ENCODE assay signal across 8 cellular contexts in the genomic region with DNA sequence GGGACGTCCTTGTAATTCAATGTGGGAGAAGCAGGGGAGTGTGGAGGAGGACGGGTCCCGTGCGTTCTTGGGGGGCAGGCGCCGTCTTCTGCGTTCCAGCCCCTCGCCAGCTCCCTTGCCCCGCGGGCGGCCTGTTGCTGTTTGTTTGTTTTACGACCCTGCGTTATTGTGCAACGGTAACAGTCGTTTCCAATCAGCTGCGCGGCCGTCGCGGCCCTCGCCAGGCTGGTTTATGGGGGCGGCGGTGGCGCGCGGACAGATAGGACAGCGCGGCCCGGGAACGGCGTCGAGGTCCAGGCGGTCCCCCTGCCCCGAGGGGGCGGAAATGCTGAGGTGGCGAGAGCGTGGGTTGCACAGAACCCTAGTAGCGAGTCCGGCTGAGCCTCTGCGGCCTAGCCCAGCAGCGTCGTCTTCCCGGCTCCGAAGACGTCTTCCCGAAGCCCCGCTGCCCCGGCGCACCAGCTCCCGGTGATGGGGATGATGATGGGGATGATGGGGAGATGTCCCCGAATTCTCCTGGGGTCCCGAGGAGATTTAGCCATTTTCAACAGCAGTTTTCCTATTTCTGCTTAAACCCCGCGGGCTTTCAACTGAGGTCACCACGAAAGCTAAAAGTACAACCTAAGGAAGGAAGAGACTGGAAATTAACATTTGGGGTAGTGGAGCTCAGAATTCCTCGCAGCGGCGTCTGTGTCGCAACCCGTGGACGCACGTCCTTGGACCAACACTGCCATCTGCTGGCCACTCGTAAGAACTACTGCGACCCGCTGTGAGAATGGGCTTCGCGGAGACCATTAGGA. TPM values are rescaled to one million over a fixed set of nuclear protein-coding genes. Genes with fewer than 3 reads are reported as not detected.
A peak's percentile ranks its signal among the peaks of the same experiment; 100 is the strongest.
DNase-seq lines count a peak whose midpoint lies in the region; ATAC-seq, FAIRE-seq and TF ChIP-seq lines count a peak whose summit lies in the region.

No MANE protein-coding gene starts in this region.

- ATAC-seq in GM21528 (IDR thresholded peaks at IDR 0.05; ENCODE audit: low FRiP score, unreplicated experiment): peak; percentile 70

- no peak overlapping the region for H2AFZ ChIP-seq in Karpas-422 (ENCODE audit: low read length)
- peak overlapping the region; percentile 61 for H2AFZ ChIP-seq in osteoblast (ENCODE audit: low read length)

- TF ChIP-seq POLR2A in thyroid gland (IDR thresholded peaks at IDR 0.05): no peak

- peaks cover 6% of the 10 kb centered on the region for H3K9me3 Mint-ChIP-seq in glutamatergic neuron (ENCODE audit: unreplicated experiment)

- H3K4me3 ChIP-seq in Karpas-422 (ENCODE audit: low read length): peak overlapping the region; percentile 36; the same call in 1 of the 2 replicates
- peak overlapping the region; percentile 93 for H3K4me3 ChIP-seq in osteoblast (ENCODE audit: insufficient read depth, low read length)
- peak overlapping the region in 1 of 3 donors; percentile 47 for H3K4me3 ChIP-seq in thyroid gland (replicated peaks in 1 of 3)

- H3K9me3 ChIP-seq in Karpas-422 (ENCODE audit: low read length) (no peaks in the 10 kb centered on the region), osteoblast (ENCODE audit: low read depth, low read length) (no peaks in the 10 kb centered on the region), thyroid gland (no peaks in the 10 kb centered on the region)

- peak overlapping the region; percentile 90 for H3K4me3 Mint-ChIP-seq in glutamatergic neuron (ENCODE audit: unreplicated experiment)

- 1 to 2% methylated on average over 25 to 64 of the region's 67 CpGs for WGBS in thyroid gland, 2 donors

- TF ChIP-seq CTCF in D721Med (IDR thresholded peaks at IDR 0.05; ENCODE audit: insufficient read depth, missing control alignments) (peak; percentile 87), glutamatergic neuron (IDR thresholded peaks at IDR 0.05; ENCODE audit: partially characterized antibody, unreplicated experiment) (peak; percentile 96), osteoblast (IDR thresholded peaks at IDR 0.05; ENCODE audit: extremely low read depth, low read depth, low read length) (peak; percentile 91), thyroid gland (IDR thresholded peaks at IDR 0.05) (peak; percentile 80 to 95 (median 88))

- H3K27me3 ChIP-seq in Karpas-422 (ENCODE audit: low read length): no peaks in the 10 kb centered on the region
- H3K27me3 ChIP-seq in osteoblast (ENCODE audit: insufficient read depth, low read length): no peaks in the 10 kb centered on the region
- H3K27me3 ChIP-seq in thyroid gland: peaks cover 35% of the 10 kb centered on the region

- peaks cover 5% of the 10 kb centered on the region for H3K4me1 Mint-ChIP-seq in glutamatergic neuron (ENCODE audit: low read depth, unreplicated experiment)

- DNase-seq in D721Med (ENCODE audit: insufficient read length, low spot score): no peak
- peak; percentile 90 for DNase-seq in Karpas-422
- peak; percentile 73 for DNase-seq in SK-N-DZ (ENCODE audit: low spot score)
- DNase-seq in activated naive CD4-positive, alpha-beta T cell treated with anti-CD3 and anti-CD28 coated beads, Interleukin-2, amount 50 U/mL, for 16 hours: peak; percentile 66
- DNase-seq in glutamatergic neuron: peak; percentile 84
- peak; percentile 93 for DNase-seq in osteoblast (ENCODE audit: insufficient read length, low spot score, missing footprints)
- DNase-seq in thyroid gland: peak; percentile 73 to 74

- H3K27ac ChIP-seq in Karpas-422 (ENCODE audit: low read length) (no peak overlapping the region), osteoblast (ENCODE audit: low read depth, low read length) (peak overlapping the region; percentile 70), thyroid gland (peak overlapping the region in 2 of 3 donors; percentile 49 to 55)

- H3K36me3 Mint-ChIP-seq in glutamatergic neuron (ENCODE audit: unreplicated experiment): peaks cover 7% of the 10 kb centered on the region

- intact Hi-C loops in thyroid gland (cut with DNase I): loop anchor here (5.0 kb wide), 2 partner anchors 742 to 1037 kb away; no protein-coding TSS in a partner anchor

- peaks cover 10% of the 10 kb centered on the region for H3K27me3 Mint-ChIP-seq in glutamatergic neuron (ENCODE audit: unreplicated experiment)

- H3K79me2 ChIP-seq in Karpas-422 (ENCODE audit: low read length) (no peaks in the 10 kb centered on the region), osteoblast (ENCODE audit: insufficient read depth, low read length) (peaks cover 96% of the 10 kb centered on the region)

- no peak for FAIRE-seq in D721Med (lab: Jason Lieb, UNC)

- H3K9ac ChIP-seq in Karpas-422 (ENCODE audit: low read length): no peak overlapping the region

- no peak overlapping the region for H3K27ac Mint-ChIP-seq in glutamatergic neuron (ENCODE audit: unreplicated experiment)

- H4K20me1 ChIP-seq in Karpas-422 (ENCODE audit: insufficient read depth, low read depth, low read length) (no peaks in the 10 kb centered on the region), osteoblast (ENCODE audit: insufficient read depth, low read length) (peaks cover 70% of the 10 kb centered on the region)

- H3K36me3 ChIP-seq in Karpas-422 (ENCODE audit: insufficient read depth, low read length) (no peaks in the 10 kb centered on the region), osteoblast (ENCODE audit: insufficient read depth, low read length) (peaks cover 14% of the 10 kb centered on the region), thyroid gland (no peaks in the 10 kb centered on the region)

- H3K4me1 ChIP-seq in Karpas-422 (ENCODE audit: low read length): peaks cover 11% of the 10 kb centered on the region
- H3K4me1 ChIP-seq in osteoblast (ENCODE audit: insufficient read depth, low read length): peaks cover 25% of the 10 kb centered on the region
- H3K4me1 ChIP-seq in thyroid gland: peaks cover 31 to 46% of the 10 kb centered on the region in 2 donors

- H3K9me2 ChIP-seq in Karpas-422 (replicated peaks; ENCODE audit: insufficient read depth, low read length): no peaks in the 10 kb centered on the region

- H3K4me2 ChIP-seq in Karpas-422 (ENCODE audit: low read depth, low read length, poor library complexity, severe bottlenecking): peak overlapping the region; percentile 61
- H3K4me2 ChIP-seq in osteoblast (ENCODE audit: insufficient read depth, low read length): peak overlapping the region; percentile 77

RNA-seq across cellular contexts. Expression of a gene that starts 4.8 kb away (rescaled TPM):
- total RNA-seq in Karpas-422 (2014; rRNA removed; shearing (Covaris generic); ENCODE audit: low replicate concordance): not detected in 2 replicates
- 9.1 and 11.6 TPM in 2 replicates for polyA plus RNA-seq in SK-N-DZ (2014; cell fraction: cytosol; rRNA removed)
- polyA plus RNA-seq in SK-N-DZ (2014; cell fraction: nucleus; rRNA removed): 13.5 and 17.6 TPM in 2 replicates
- 14.1 TPM for total RNA-seq in glutamatergic neuron (ENCODE audit: unreplicated experiment)
- 316 and 373 TPM in 2 replicates for total RNA-seq in osteoblast
- total RNA-seq in thyroid gland: 100 to 1,000 TPM in 1 of 4 donors, 10 to 100 TPM in 3; 33.1 to 108 (median 64.3) TPM

Comparison
In these comparisons a context has a peak if more than half of its experiments do, and no peak if none do; other contexts are left out.
1. RNA of a gene that starts 4.8 kb away (total RNA-seq): 316 to 373 TPM in osteoblast, 33.1 to 108 TPM in thyroid gland and 14.1 TPM in glutamatergic neuron (single experiment); not detected in Karpas-422; every median in the first group is over 10 times any median in the second.
2. Peak in every context shown above with its lines, with median percentiles within 50 percentile points of each other: CTCF ChIP-seq.